Comparison of ENCODE assay signal across 8 cellular contexts in genomic region chr2:232632904-232633412, GRCh38. TPM values are rescaled to one million over a fixed set of nuclear protein-coding genes. Genes with fewer than 3 reads are reported as not detected.
DNase-seq lines count a peak whose midpoint lies in the region; ATAC-seq and TF ChIP-seq lines count a peak whose summit lies in the region.

No MANE protein-coding gene starts in this region.

- H3K4me1 Mint-ChIP-seq in T-helper 17 cell = peaks cover 3% of the 10 kb centered on the region

- H3K27ac ChIP-seq in GM23248 (no peak overlapping the region), foreskin keratinocyte (no peak overlapping the region)

- H2AFZ ChIP-seq in GM23248 = peak overlapping the region; percentile 67

- peak overlapping the region; percentile 64 for H3K4me2 ChIP-seq in GM23248 (ENCODE audit: unreplicated experiment)

- DNase-seq in GM23248 (peak; percentile 41), T-helper 17 cell (no peak), foreskin keratinocyte (no peak), nucleus accumbens (lab: John Stamatoyannopoulos, UW) (peak in 54 of 56 donors; percentile 32 to 94 (median 79)), foreskin melanocyte (no peak), AG20443 (ENCODE audit: low spot score) (no peak)

- in situ Hi-C loops in GM23248 (cut with MboI) = no loop called here

- H3K9ac ChIP-seq in GM23248 = no peak overlapping the region

- peak overlapping the region; percentile 64 for H3K4me3 ChIP-seq in GM23248

- H4K20me1 ChIP-seq in GM23248 (ENCODE audit: insufficient read depth) = no peaks in the 10 kb centered on the region

- no peak for TF ChIP-seq CTCF in foreskin keratinocyte (conservative IDR thresholded peaks at IDR 0.05)

- WGBS in GM23248 (ENCODE audit: low coverage in 1 of 2, low lambda C conversion rate in 2 of 2, missing lambda C conversion rate in 2 of 2), 2 experiments = 3% methylated on average over 39 to 40 of the region's 40 CpGs

- peaks cover 5% of the 10 kb centered on the region for H3K36me3 Mint-ChIP-seq in T-helper 17 cell (ENCODE audit: low read depth)

- H3K27me3 ChIP-seq in GM23248 (replicated peaks; ENCODE audit: insufficient read depth) (peaks cover 68% of the 10 kb centered on the region), foreskin keratinocyte (peaks cover 86% of the 10 kb centered on the region)

- peak overlapping the region; percentile 59 for H3K4me3 Mint-ChIP-seq in T-helper 17 cell

- H3K4me1 ChIP-seq in GM23248 (ENCODE audit: insufficient read depth) (no peaks in the 10 kb centered on the region), foreskin keratinocyte (no peaks in the 10 kb centered on the region)

- no peak overlapping the region for H3K27ac Mint-ChIP-seq in T-helper 17 cell

- H3K9me2 ChIP-seq in GM23248 (ENCODE audit: insufficient read depth) = no peaks in the 10 kb centered on the region

- H3K27me3 Mint-ChIP-seq in T-helper 17 cell = peaks cover 42% of the 10 kb centered on the region

- no peaks in the 10 kb centered on the region for H3F3A ChIP-seq in GM23248 (ENCODE audit: insufficient read depth)

- ATAC-seq in T-helper 17 cell (peak; percentile 15), foreskin keratinocyte (peak; percentile 10), HG02981 (IDR thresholded peaks at IDR 0.05; ENCODE audit: unreplicated experiment) (no peak), HG02759 (IDR thresholded peaks at IDR 0.05; ENCODE audit: unreplicated experiment) (no peak)

- H3K79me2 ChIP-seq in GM23248 (ENCODE audit: insufficient read depth) = no peaks in the 10 kb centered on the region

- no peaks in the 10 kb centered on the region for H3K9me3 ChIP-seq in GM23248 (ENCODE audit: low read depth)
- H3K9me3 ChIP-seq in T-helper 17 cell (ENCODE audit: control insufficient read depth, low read length, poor library complexity, severe bottlenecking) = no peaks in the 10 kb centered on the region

- no peaks in the 10 kb centered on the region for H3K36me3 ChIP-seq in GM23248 (ENCODE audit: low read depth)

RNA-seq across cellular contexts. Expression of gene EFHD1, which starts 0.4 kb away (rescaled TPM):
- not detected in 2 replicates for total RNA-seq in GM23248 (2014; rRNA removed; shearing (Covaris generic))
- polyA plus RNA-seq in GM23248 (2016; fragmentation: Nextera tagmentation; extraction: Ambion mirVana) = not detected in 2 replicates
- total RNA-seq in T-helper 17 cell = 1 to 10 TPM; 1.1 to 1.8 TPM
- total RNA-seq in foreskin keratinocyte = not detected in 2 replicates
- not detected in 2 replicates for polyA plus RNA-seq in foreskin keratinocyte

Comparison
In these comparisons a context has a peak if more than half of its experiments do, and no peak if none do; other contexts are left out.
1. DNase-seq: peak in GM23248 (single experiment) and nucleus accumbens (54 of 56); none in T-helper 17 cell (0 of 3), foreskin keratinocyte (0 of 2), foreskin melanocyte (single experiment) and AG20443 (single experiment).
2. ATAC-seq: peak in T-helper 17 cell (single experiment) and foreskin keratinocyte (single experiment); none in HG02981 (single experiment) and HG02759 (single experiment).